ENCODE assay signal across 1 cellular context in genomic region chr5:160369990-160370712, GRCh38.
TF ChIP-seq lines count a peak whose summit lies in the region.

A gene with protein sequence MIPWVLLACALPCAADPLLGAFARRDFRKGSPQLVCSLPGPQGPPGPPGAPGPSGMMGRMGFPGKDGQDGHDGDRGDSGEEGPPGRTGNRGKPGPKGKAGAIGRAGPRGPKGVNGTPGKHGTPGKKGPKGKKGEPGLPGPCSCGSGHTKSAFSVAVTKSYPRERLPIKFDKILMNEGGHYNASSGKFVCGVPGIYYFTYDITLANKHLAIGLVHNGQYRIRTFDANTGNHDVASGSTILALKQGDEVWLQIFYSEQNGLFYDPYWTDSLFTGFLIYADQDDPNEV (minus strand): TSS chr5:160370626. CDS start chr5:160355011, 15,615 bp downstream.

TF ChIP-seq in HEK293, 187 proteins besides CTCF, POLR2A, EP300 and RAD21 (continued from another document and continues in another):
- no peak for TF ChIP-seq ZNF148 (tag by site-specific recombination; IDR thresholded peaks at IDR 0.05; ENCODE audit: borderline replicate concordance)
- no peak for TF ChIP-seq ZNF311 (tag by site-specific recombination; IDR thresholded peaks at IDR 0.05; ENCODE audit: borderline replicate concordance)
- TF ChIP-seq ZNF664 (tag by site-specific recombination; IDR thresholded peaks at IDR 0.05), result peak; percentile 95
- TF ChIP-seq ZBTB11 (tag by site-specific recombination; conservative IDR thresholded peaks at IDR 0.05; ENCODE audit: low read depth), result no peak
- TF ChIP-seq ZNF561 (tag by site-specific recombination; IDR thresholded peaks at IDR 0.05; ENCODE audit: borderline replicate concordance), result no peak
- TF ChIP-seq ZXDB (tag by site-specific recombination; IDR thresholded peaks at IDR 0.05), result peak; percentile 33; the same call in 1 of the 2 replicates
- peak; percentile 30; the same call in 1 of the 2 replicates for TF ChIP-seq ZSCAN30 (tag by site-specific recombination; IDR thresholded peaks at IDR 0.05)
- TF ChIP-seq SP7 (tag by site-specific recombination; IDR thresholded peaks at IDR 0.05), result peak; percentile 34; the same call in 1 of the 2 replicates
- TF ChIP-seq ZNF513 (tag by site-specific recombination; IDR thresholded peaks at IDR 0.05), result peak; percentile 91
- TF ChIP-seq PRDM1 (tag by site-specific recombination; IDR thresholded peaks at IDR 0.05), result 0 out of 2 replicates have a peak, but pooled peaks have one; percentile 49
- peak; percentile 49 for TF ChIP-seq ZNF341 (tag by site-specific recombination; IDR thresholded peaks at IDR 0.05; ENCODE audit: low read depth)
- peak; percentile 68 for TF ChIP-seq ZNF335 (tag by site-specific recombination; conservative IDR thresholded peaks at IDR 0.05)
- TF ChIP-seq ZNF324 (tag by site-specific recombination; IDR thresholded peaks at IDR 0.05), result no peak
- no peak for TF ChIP-seq ZNF211 (tag by site-specific recombination; IDR thresholded peaks at IDR 0.05; ENCODE audit: low read depth)
- peak; percentile 86 for TF ChIP-seq IKZF3 (tag by site-specific recombination; IDR thresholded peaks at IDR 0.05)
- no peak for TF ChIP-seq ZNF843 (tag by site-specific recombination; IDR thresholded peaks at IDR 0.05)
- TF ChIP-seq ZIC2 (tag by site-specific recombination; IDR thresholded peaks at IDR 0.05), result peak; percentile 43; the same call in 1 of the 2 replicates
- TF ChIP-seq, protein P1, sequence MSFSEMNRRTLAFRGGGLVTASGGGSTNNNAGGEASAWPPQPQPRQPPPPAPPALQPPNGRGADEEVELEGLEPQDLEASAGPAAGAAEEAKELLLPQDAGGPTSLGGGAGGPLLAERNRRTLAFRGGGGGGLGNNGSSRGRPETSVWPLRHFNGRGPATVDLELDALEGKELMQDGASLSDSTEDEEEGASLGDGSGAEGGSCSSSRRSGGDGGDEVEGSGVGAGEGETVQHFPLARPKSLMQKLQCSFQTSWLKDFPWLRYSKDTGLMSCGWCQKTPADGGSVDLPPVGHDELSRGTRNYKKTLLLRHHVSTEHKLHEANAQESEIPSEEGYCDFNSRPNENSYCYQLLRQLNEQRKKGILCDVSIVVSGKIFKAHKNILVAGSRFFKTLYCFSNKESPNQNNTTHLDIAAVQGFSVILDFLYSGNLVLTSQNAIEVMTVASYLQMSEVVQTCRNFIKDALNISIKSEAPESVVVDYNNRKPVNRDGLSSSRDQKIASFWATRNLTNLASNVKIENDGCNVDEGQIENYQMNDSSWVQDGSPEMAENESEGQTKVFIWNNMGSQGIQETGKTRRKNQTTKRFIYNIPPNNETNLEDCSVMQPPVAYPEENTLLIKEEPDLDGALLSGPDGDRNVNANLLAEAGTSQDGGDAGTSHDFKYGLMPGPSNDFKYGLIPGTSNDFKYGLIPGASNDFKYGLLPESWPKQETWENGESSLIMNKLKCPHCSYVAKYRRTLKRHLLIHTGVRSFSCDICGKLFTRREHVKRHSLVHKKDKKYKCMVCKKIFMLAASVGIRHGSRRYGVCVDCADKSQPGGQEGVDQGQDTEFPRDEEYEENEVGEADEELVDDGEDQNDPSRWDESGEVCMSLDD (tag by site-specific recombination; IDR thresholded peaks at IDR 0.05), result no peak
- peak; percentile 87 for TF ChIP-seq ZNF600 (tag by site-specific recombination; IDR thresholded peaks at IDR 0.05)
- no peak for TF ChIP-seq GLIS2 (tag by site-specific recombination; IDR thresholded peaks at IDR 0.05)
- TF ChIP-seq, protein P2, sequence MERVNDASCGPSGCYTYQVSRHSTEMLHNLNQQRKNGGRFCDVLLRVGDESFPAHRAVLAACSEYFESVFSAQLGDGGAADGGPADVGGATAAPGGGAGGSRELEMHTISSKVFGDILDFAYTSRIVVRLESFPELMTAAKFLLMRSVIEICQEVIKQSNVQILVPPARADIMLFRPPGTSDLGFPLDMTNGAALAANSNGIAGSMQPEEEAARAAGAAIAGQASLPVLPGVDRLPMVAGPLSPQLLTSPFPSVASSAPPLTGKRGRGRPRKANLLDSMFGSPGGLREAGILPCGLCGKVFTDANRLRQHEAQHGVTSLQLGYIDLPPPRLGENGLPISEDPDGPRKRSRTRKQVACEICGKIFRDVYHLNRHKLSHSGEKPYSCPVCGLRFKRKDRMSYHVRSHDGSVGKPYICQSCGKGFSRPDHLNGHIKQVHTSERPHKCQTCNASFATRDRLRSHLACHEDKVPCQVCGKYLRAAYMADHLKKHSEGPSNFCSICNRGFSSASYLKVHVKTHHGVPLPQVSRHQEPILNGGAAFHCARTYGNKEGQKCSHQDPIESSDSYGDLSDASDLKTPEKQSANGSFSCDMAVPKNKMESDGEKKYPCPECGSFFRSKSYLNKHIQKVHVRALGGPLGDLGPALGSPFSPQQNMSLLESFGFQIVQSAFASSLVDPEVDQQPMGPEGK (tag by site-specific recombination; IDR thresholded peaks at IDR 0.05), result peak; percentile 66; the same call in 1 of the 2 replicates
- TF ChIP-seq ZNF768 (tag by site-specific recombination; IDR thresholded peaks at IDR 0.05), result peak; percentile 75; the same call in 1 of the 2 replicates
- no peak for TF ChIP-seq WT1 (tag by site-specific recombination; IDR thresholded peaks at IDR 0.05)
- TF ChIP-seq, protein P3, sequence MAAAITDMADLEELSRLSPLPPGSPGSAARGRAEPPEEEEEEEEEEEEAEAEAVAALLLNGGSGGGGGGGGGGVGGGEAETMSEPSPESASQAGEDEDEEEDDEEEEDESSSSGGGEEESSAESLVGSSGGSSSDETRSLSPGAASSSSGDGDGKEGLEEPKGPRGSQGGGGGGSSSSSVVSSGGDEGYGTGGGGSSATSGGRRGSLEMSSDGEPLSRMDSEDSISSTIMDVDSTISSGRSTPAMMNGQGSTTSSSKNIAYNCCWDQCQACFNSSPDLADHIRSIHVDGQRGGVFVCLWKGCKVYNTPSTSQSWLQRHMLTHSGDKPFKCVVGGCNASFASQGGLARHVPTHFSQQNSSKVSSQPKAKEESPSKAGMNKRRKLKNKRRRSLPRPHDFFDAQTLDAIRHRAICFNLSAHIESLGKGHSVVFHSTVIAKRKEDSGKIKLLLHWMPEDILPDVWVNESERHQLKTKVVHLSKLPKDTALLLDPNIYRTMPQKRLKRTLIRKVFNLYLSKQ (tag by site-specific recombination; IDR thresholded peaks at IDR 0.05; ENCODE audit: borderline replicate concordance), result no peak
- 0 out of 2 replicates have a peak, but pooled peaks have one; percentile 26 for TF ChIP-seq ZFP37 (tag by site-specific recombination; IDR thresholded peaks at IDR 0.05)
- TF ChIP-seq EGR2 (tag by site-specific recombination; IDR thresholded peaks at IDR 0.05; ENCODE audit: low read depth), result peak; percentile 76
- TF ChIP-seq, protein P4, sequence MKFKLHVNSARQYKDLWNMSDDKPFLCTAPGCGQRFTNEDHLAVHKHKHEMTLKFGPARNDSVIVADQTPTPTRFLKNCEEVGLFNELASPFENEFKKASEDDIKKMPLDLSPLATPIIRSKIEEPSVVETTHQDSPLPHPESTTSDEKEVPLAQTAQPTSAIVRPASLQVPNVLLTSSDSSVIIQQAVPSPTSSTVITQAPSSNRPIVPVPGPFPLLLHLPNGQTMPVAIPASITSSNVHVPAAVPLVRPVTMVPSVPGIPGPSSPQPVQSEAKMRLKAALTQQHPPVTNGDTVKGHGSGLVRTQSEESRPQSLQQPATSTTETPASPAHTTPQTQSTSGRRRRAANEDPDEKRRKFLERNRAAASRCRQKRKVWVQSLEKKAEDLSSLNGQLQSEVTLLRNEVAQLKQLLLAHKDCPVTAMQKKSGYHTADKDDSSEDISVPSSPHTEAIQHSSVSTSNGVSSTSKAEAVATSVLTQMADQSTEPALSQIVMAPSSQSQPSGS (tag by site-specific recombination; IDR thresholded peaks at IDR 0.05; ENCODE audit: low read depth), result no peak
- TF ChIP-seq GLI4 (tag by site-specific recombination; IDR thresholded peaks at IDR 0.05), result no peak
- TF ChIP-seq ZNF501 (tag by site-specific recombination; IDR thresholded peaks at IDR 0.05), result 0 out of 2 replicates have a peak, but pooled peaks have one; percentile 56
- TF ChIP-seq ZBTB44 (tag by site-specific recombination; IDR thresholded peaks at IDR 0.05), result peak; percentile 19; the same call in 1 of the 2 replicates
- TF ChIP-seq ZNF354C (tag by site-specific recombination; IDR thresholded peaks at IDR 0.05; ENCODE audit: borderline replicate concordance, low read depth), result no peak
- peak; percentile 26; the same call in 1 of the 2 replicates for TF ChIP-seq ZNF76 (tag by site-specific recombination; IDR thresholded peaks at IDR 0.05; ENCODE audit: borderline replicate concordance, low read depth)
- TF ChIP-seq ZNF449 (tag by site-specific recombination; IDR thresholded peaks at IDR 0.05), result 0 out of 2 replicates have a peak, but pooled peaks have one; percentile 14
- peak; percentile 36; the same call in 1 of the 2 replicates for TF ChIP-seq SP3 (tag by site-specific recombination; IDR thresholded peaks at IDR 0.05)
